8 cellular contexts compared by ENCODE assay signal in genomic region chr14:74941676-74942097, GRCh38. TPM values are rescaled to one million over a fixed set of nuclear protein-coding genes. Genes with fewer than 3 reads are reported as not detected.
A peak's percentile ranks its signal among the peaks of the same experiment; 100 is the strongest.
DNase-seq lines count a peak whose midpoint lies in the region; ATAC-seq and TF ChIP-seq lines count a peak whose summit lies in the region.

No MANE protein-coding gene starts in this region.

- peak overlapping the region; percentile 90 for H3K27ac Mint-ChIP-seq in activated CD4-positive, alpha-beta T cell treated with anti-CD3 and anti-CD28 coated beads for 36 hours
- H3K27ac Mint-ChIP-seq in stimulated activated naive CD8-positive, alpha-beta T cell treated with anti-CD3 and anti-CD28 coated beads, Interleukin-15, Interleukin-2, amounts not matched to agents 100 ng/mL and 50 ng/mL, for 24 hours = peak overlapping the region; percentile 87

- TF ChIP-seq CTCF in GM12864 (IDR thresholded peaks at IDR 0.05; ENCODE audit: low read depth, low read length, missing control alignments) = no peak
- no peak for TF ChIP-seq CTCF in colonic mucosa (IDR thresholded peaks at IDR 0.05)

- peak overlapping the region; percentile 60 for H3K4me3 Mint-ChIP-seq in activated CD4-positive, alpha-beta T cell treated with anti-CD3 and anti-CD28 coated beads for 36 hours
- H3K4me3 Mint-ChIP-seq in stimulated activated naive CD8-positive, alpha-beta T cell treated with anti-CD3 and anti-CD28 coated beads, Interleukin-15, Interleukin-2, amounts not matched to agents 100 ng/mL and 50 ng/mL, for 24 hours = peak overlapping the region; percentile 70

- no peaks in the 10 kb centered on the region for H3K9me3 ChIP-seq in colonic mucosa

- peak; percentile 40 for ATAC-seq in HG03196 (IDR thresholded peaks at IDR 0.05; ENCODE audit: unreplicated experiment)
- ATAC-seq in activated CD4-positive, alpha-beta T cell treated with anti-CD3 and anti-CD28 coated beads for 36 hours = peak; percentile 87

- CTCF ChIA-PET in activated CD4-positive, alpha-beta T cell treated with anti-CD3 and anti-CD28 coated beads for 36 hours (lab: Charles Lee) = interaction anchor here (0.6 to 1.7 kb wide), 14 partner anchors 19 to 147 kb away, joined by 3 to 7 read pairs (median 3); partner anchors contain the start of gene RPS6KL1

- H3K4me3 ChIP-seq in GM12864 (ENCODE audit: low read depth, low read length) (peak overlapping the region; percentile 60), colonic mucosa (no peak overlapping the region)

- DNase-seq in GM12864 (ENCODE audit: low read depth) (peak; percentile 43), colonic mucosa (no peak), myocyte (ENCODE audit: low read depth) (peak; percentile 79), SKM-1 treated with dmso at 0.1 percent for 144 hours (lab: John Stamatoyannopoulos, UW; ENCODE audit: unreplicated experiment) (no peak), NCI-H2029 treated with DMSO at 0.1 percent for 48 hours (lab: John Stamatoyannopoulos, UW) (no peak)
- peak; percentile 82 for DNase-seq in activated CD4-positive, alpha-beta T cell treated with anti-CD3 and anti-CD28 coated beads for 36 hours

- H3K36me3 ChIP-seq in colonic mucosa = no peaks in the 10 kb centered on the region

- POLR2A ChIA-PET in activated CD4-positive, alpha-beta T cell treated with anti-CD3 and anti-CD28 coated beads for 36 hours (lab: Charles Lee) = interaction anchor here (1.1 kb wide), 1 partner anchor 61 kb away, joined by 5 read pairs; the partner anchor contains the start of gene EIF2B2

- no peaks in the 10 kb centered on the region for H3K27me3 Mint-ChIP-seq in activated CD4-positive, alpha-beta T cell treated with anti-CD3 and anti-CD28 coated beads for 36 hours
- no peaks in the 10 kb centered on the region for H3K27me3 Mint-ChIP-seq in stimulated activated naive CD8-positive, alpha-beta T cell treated with anti-CD3 and anti-CD28 coated beads, Interleukin-15, Interleukin-2, amounts not matched to agents 100 ng/mL and 50 ng/mL, for 24 hours

- intact Hi-C loops in activated CD4-positive, alpha-beta T cell treated with anti-CD3 and anti-CD28 coated beads for 36 hours (cut with DNase I, micrococcal nuclease) = loop anchor here in 1 of 2 experiments (10.0 kb wide), 1 partner anchor 353 kb away; no protein-coding TSS in a partner anchor
- intact Hi-C loops in colonic mucosa (cut with DNase I) = loop anchor here (10.0 kb wide), 1 partner anchor 363 kb away; no protein-coding TSS in a partner anchor

- H3K4me1 Mint-ChIP-seq in activated CD4-positive, alpha-beta T cell treated with anti-CD3 and anti-CD28 coated beads for 36 hours = peaks cover 47% of the 10 kb centered on the region
- H3K4me1 Mint-ChIP-seq in stimulated activated naive CD8-positive, alpha-beta T cell treated with anti-CD3 and anti-CD28 coated beads, Interleukin-15, Interleukin-2, amounts not matched to agents 100 ng/mL and 50 ng/mL, for 24 hours (ENCODE audit: low read depth) = peaks cover 51% of the 10 kb centered on the region

- peak overlapping the region; percentile 28 to 51 for H3K9ac ChIP-seq in colonic mucosa (ENCODE audit: low read depth in 2 of 2, low read length in 2 of 2)

- H3K27me3 ChIP-seq in colonic mucosa = no peaks in the 10 kb centered on the region

- peaks cover 6% of the 10 kb centered on the region for H3K4me1 ChIP-seq in colonic mucosa

- H3K36me3 Mint-ChIP-seq in activated CD4-positive, alpha-beta T cell treated with anti-CD3 and anti-CD28 coated beads for 36 hours (ENCODE audit: low read depth) = no peaks in the 10 kb centered on the region
- no peaks in the 10 kb centered on the region for H3K36me3 Mint-ChIP-seq in stimulated activated naive CD8-positive, alpha-beta T cell treated with anti-CD3 and anti-CD28 coated beads, Interleukin-15, Interleukin-2, amounts not matched to agents 100 ng/mL and 50 ng/mL, for 24 hours (ENCODE audit: low read depth)

- peaks cover 3% of the 10 kb centered on the region for H3K9me3 Mint-ChIP-seq in activated CD4-positive, alpha-beta T cell treated with anti-CD3 and anti-CD28 coated beads for 36 hours (ENCODE audit: low read depth)
- H3K9me3 Mint-ChIP-seq in stimulated activated naive CD8-positive, alpha-beta T cell treated with anti-CD3 and anti-CD28 coated beads, Interleukin-15, Interleukin-2, amounts not matched to agents 100 ng/mL and 50 ng/mL, for 24 hours = no peaks in the 10 kb centered on the region

- peak overlapping the region; percentile 39 for H3K27ac ChIP-seq in colonic mucosa

RNA-seq across cellular contexts. Expression of gene PGF, which starts 13.7 kb away (rescaled TPM):
- total RNA-seq in activated CD4-positive, alpha-beta T cell treated with anti-CD3 and anti-CD28 coated beads for 36 hours = under 1 TPM in 1 of 2 experiments, not detected in 1; 0.09 TPM
- total RNA-seq in colonic mucosa (1 to 10 TPM in 1 of 2 donors, under 1 TPM in 1; 0.57 to 2.2 TPM), myocyte (12.0 and 19.8 TPM in 2 replicates)
- polyA plus RNA-seq in myocyte (2012) = 10.2 TPM

RNA-seq across cellular contexts. Expression of gene RPS6KL1, which starts 18.6 kb away (rescaled TPM):
- total RNA-seq in activated CD4-positive, alpha-beta T cell treated with anti-CD3 and anti-CD28 coated beads for 36 hours = 1 to 10 TPM; 5.6 to 6.0 TPM
- total RNA-seq in colonic mucosa (10 to 100 TPM in 1 of 2 donors, 1 to 10 TPM in 1; 9.1 to 14.0 TPM), myocyte (17.1 and 23.6 TPM in 2 replicates)
- polyA plus RNA-seq in myocyte (2012) = 5.4 TPM

RNA-seq across cellular contexts. Expression of gene DLST, which starts 60.0 kb away (rescaled TPM):
- 100 to 1,000 TPM; 103 to 120 TPM for total RNA-seq in activated CD4-positive, alpha-beta T cell treated with anti-CD3 and anti-CD28 coated beads for 36 hours
- total RNA-seq in colonic mucosa = 100 to 1,000 TPM; 148 to 149 TPM
- 38.7 and 39.3 TPM in 2 replicates for total RNA-seq in myocyte
- polyA plus RNA-seq in myocyte (2012) = 68.4 TPM

Comparison
In these comparisons a context has a peak if more than half of its experiments do, and no peak if none do; other contexts are left out.
1. DNase-seq: peak in GM12864 (single experiment), activated CD4-positive, alpha-beta T cell treated with anti-CD3 and anti-CD28 coated beads for 36 hours (single experiment) and myocyte (single experiment); none in colonic mucosa (single experiment), SKM-1 treated with dmso at 0.1 percent for 144 hours (single experiment) and NCI-H2029 treated with DMSO at 0.1 percent for 48 hours (single experiment).